ENCODE assay signal across 8 cellular contexts in the genomic region with DNA sequence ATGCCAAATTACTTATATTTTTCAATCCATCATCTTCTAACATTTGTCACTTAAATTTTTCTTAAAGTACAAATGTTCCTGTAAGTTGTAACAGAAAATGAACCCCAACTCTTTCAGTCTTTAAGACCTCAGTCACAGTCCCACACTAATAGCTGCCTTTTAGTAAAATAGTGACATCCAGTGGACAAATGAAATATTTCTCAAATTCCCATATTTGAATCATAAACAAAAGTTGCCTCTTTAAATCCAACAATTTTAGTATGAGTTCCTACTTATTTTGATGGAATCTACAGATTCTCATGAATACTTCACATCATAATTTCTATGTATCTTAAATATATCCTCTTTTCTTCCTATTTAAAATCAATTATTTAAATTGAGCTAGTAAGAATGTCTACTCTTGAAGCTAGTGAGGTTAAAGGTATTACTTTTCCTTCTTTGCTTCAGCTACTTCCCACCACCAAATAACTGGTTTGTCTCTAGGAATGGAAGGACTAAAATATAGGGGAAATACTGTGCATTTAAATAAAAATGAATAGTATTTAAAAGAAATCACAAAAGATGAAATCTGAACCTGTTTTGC. TPM values are rescaled to one million over a fixed set of nuclear protein-coding genes. Genes with fewer than 3 reads are reported as not detected.
A peak's percentile ranks its signal among the peaks of the same experiment; 100 is the strongest.
DNase-seq lines count a peak whose midpoint lies in the region; ATAC-seq, FAIRE-seq and TF ChIP-seq lines count a peak whose summit lies in the region.

No MANE protein-coding gene starts in this region.

- in situ Hi-C loops in transverse colon (cut with MboI; ENCODE audit: low pct_ligation_motif_present in 1 of 4, low pct_unique_long_range_greater_than_20kb in 1 of 4, low sequenced_read_pairs in 3 of 4) = loop anchor here in 2 of 4 donors (25.0 kb wide), 1 partner anchor 1210 kb away; no protein-coding TSS in a partner anchor

- H3K4me3 ChIP-seq in transverse colon = no peak overlapping the region

- TF ChIP-seq POLR2A in transverse colon (IDR thresholded peaks at IDR 0.05) = no peak

- POLR2A ChIA-PET in CD4-positive, alpha-beta T cell (lab: Charles Lee) = interaction anchor here (0.5 to 1.7 kb wide), 3 partner anchors 11 to 699 kb away, joined by 3 to 5 read pairs (median 5); a partner anchor contains a TSS
- POLR2A ChIA-PET in RWPE1 (lab: Yijun Ruan, JAX; ENCODE audit: low non-redundant PET) = no interaction called here

- peaks cover 31% of the 10 kb centered on the region for H3K4me1 Mint-ChIP-seq in CD4-positive, alpha-beta T cell (ENCODE audit: low read depth)

- no peaks in the 10 kb centered on the region for H3K27me3 ChIP-seq in CD4-positive, alpha-beta T cell (ENCODE audit: control insufficient read depth, insufficient read depth, low read length)
- H3K27me3 ChIP-seq in transverse colon = no peaks in the 10 kb centered on the region

- H3K9me3 ChIP-seq in CD4-positive, alpha-beta T cell (ENCODE audit: control insufficient read depth, low read length) = no peaks in the 10 kb centered on the region
- no peaks in the 10 kb centered on the region for H3K9me3 ChIP-seq in transverse colon

- H3K27ac Mint-ChIP-seq in CD4-positive, alpha-beta T cell = no peak overlapping the region

- peak; percentile 63 for TF ChIP-seq CTCF in CD4-positive, alpha-beta T cell (IDR thresholded peaks at IDR 0.05)
- TF ChIP-seq CTCF in RWPE1 (conservative IDR thresholded peaks at IDR 0.05; ENCODE audit: low read depth) = peak; percentile 66
- peak; percentile 29 to 37 (median 32) for TF ChIP-seq CTCF in transverse colon (IDR thresholded peaks at IDR 0.05)

- H3K4me3 Mint-ChIP-seq in CD4-positive, alpha-beta T cell = no peak overlapping the region

- no peaks in the 10 kb centered on the region for H3K9me3 Mint-ChIP-seq in CD4-positive, alpha-beta T cell

- H3K27me3 Mint-ChIP-seq in CD4-positive, alpha-beta T cell = no peaks in the 10 kb centered on the region

- peak; percentile 43 for ATAC-seq in CD4-positive, alpha-beta T cell (ENCODE audit: poor library complexity)
- ATAC-seq in GM19043 (IDR thresholded peaks at IDR 0.05; ENCODE audit: low read depth, unreplicated experiment) = peak; percentile 67
- peak; percentile 76 for ATAC-seq in HG03432 (IDR thresholded peaks at IDR 0.05; ENCODE audit: unreplicated experiment)
- no peak for ATAC-seq in GM18520 (IDR thresholded peaks at IDR 0.05; ENCODE audit: unreplicated experiment)

- H3K27ac ChIP-seq in CD4-positive, alpha-beta T cell (ENCODE audit: low read depth, low read length) = no peak overlapping the region
- H3K27ac ChIP-seq in RWPE1 = no peak overlapping the region
- H3K27ac ChIP-seq in transverse colon = peak overlapping the region in 1 of 4 donors; percentile 12

- H3K4me1 ChIP-seq in transverse colon = peaks cover 0 to 41% (median 4%) of the 10 kb centered on the region in 4 donors

- peaks cover 0 to 52% (median 19%) of the 10 kb centered on the region in 4 donors for H3K36me3 ChIP-seq in transverse colon

- CTCF ChIA-PET in CD4-positive, alpha-beta T cell (lab: Charles Lee) = interaction anchor here (1.1 to 4.6 kb wide), 5 partner anchors 10 to 313 kb away, joined by 3 to 27 read pairs (median 4); a partner anchor contains a TSS
- CTCF ChIA-PET in RWPE1 (lab: Yijun Ruan, JAX) = interaction anchor here (0.8 to 1.6 kb wide), 3 partner anchors 144 to 320 kb away, joined by 4 to 6 read pairs (median 4); no protein-coding TSS in a partner anchor

- intact Hi-C loops in CD4-positive, alpha-beta T cell (cut with DNase I, micrococcal nuclease) = no loop called here
- intact Hi-C loops in transverse colon (cut with DNase I; ENCODE audit: low total_unique reads) = no loop called here

- H3K36me3 Mint-ChIP-seq in CD4-positive, alpha-beta T cell (ENCODE audit: low read depth) = peaks cover 78% of the 10 kb centered on the region

- no peak for DNase-seq in CD4-positive, alpha-beta T cell
- DNase-seq in RWPE1 (ENCODE audit: low spot score) (no peak), frontal cortex (ENCODE audit: low spot score in 2 of 2) (no peak), transverse colon (no peak), NCI-H187 treated with DMSO at 0.1 percent for 48 hours (lab: John Stamatoyannopoulos, UW) (no peak)

- TF ChIP-seq EP300 in transverse colon (IDR thresholded peaks at IDR 0.05; ENCODE audit: low read depth) = no peak

- FAIRE-seq in frontal cortex (lab: Jason Lieb, UNC) = peak; percentile 93

RNA-seq across cellular contexts. Expression of a gene that starts 9.2 kb away (rescaled TPM):
- total RNA-seq in CD4-positive, alpha-beta T cell = 10 to 100 TPM; 27.1 to 27.6 TPM
- total RNA-seq in frontal cortex (342 TPM), transverse colon (10 to 100 TPM; 23.1 to 49.2 (median 32.4) TPM)

RNA-seq across cellular contexts. Expression of a gene that starts 24.8 kb away (rescaled TPM):
- under 1 TPM; 0.69 to 0.87 TPM for total RNA-seq in CD4-positive, alpha-beta T cell
- total RNA-seq in frontal cortex (17.1 TPM), transverse colon (100 to 1,000 TPM in 3 of 4 donors, 10 to 100 TPM in 1; 28.7 to 165 (median 120) TPM)
